In the genomic region with DNA sequence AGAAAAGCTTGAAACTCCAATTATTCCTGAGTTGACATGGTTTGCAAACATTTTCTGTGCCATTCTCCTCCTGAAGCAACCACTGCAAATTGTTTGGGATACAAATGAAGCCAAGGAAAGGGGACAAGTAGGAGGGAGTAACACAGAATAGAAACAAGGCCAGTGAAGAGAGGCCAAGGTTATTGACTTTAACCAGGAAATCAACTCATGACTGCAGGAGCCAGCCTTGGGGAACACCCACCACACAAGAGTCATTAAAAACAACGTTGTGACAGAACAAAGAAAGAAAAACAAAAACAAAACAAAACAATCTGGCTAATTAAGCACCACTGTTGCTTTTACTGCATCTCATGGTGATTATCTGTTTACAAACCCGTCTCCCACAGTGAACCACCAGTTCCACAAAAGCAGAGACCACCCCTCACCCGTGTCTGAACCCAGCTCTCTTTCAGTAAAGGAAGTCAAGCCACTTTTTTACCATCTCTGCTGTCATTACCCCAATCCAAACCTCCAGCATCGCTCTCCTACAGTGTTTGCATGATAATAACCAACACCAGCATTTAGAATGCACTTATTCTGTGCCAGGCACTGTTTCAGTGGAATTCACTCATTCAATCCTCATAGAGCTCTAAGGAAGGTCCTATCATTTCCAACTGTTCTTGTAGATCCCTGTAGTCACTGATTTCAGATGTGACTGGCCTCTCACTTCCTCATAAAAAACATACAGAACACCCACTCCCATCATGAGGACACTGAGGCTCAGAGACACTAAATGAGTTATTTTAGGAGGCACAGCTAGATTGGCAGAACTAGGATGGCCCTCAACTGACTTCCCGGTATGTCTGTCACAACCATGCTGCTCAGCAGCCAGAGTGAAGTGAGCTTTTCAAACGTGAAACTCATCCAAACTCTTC, we compare ENCODE assay signal across 23 cellular contexts. TPM values are rescaled to one million over a fixed set of nuclear protein-coding genes. Genes with fewer than 3 reads are reported as not detected.
DNase-seq lines count a peak whose midpoint lies in the region; ATAC-seq, FAIRE-seq and TF ChIP-seq lines count a peak whose summit lies in the region.
"Had no signal": no experiment of that assay in that cellular context is flagged by ENCODE, and none has a peak within 500 bp of the region (broad histone marks: within the 10 kb centered on the region; RNA-seq: fewer than 3 reads in every experiment).

No MANE protein-coding gene starts in this region.

- H2BK5ac ChIP-seq in mesenchymal stem cell (ENCODE audit: low read depth, low read length, poor library complexity, severe bottlenecking), result no peak overlapping the region

- H3K23ac ChIP-seq in mesenchymal stem cell (ENCODE audit: low read length in 2 of 2), result no peak overlapping the region

- intact Hi-C loops in dendritic cell treated with granulocyte-macrophage colony-stimulating factor and Interleukin-4, amounts not matched to agents 40 ng/mL and 50 ng/mL, for 4 days (cut with micrococcal nuclease), result loop anchor here (5.0 kb wide), 1 partner anchor 42 kb away; no protein-coding TSS in a partner anchor
- intact Hi-C loops in thyroid gland (cut with DNase I), result no loop called here
- intact Hi-C loops in CD4-positive, alpha-beta T cell (cut with DNase I, micrococcal nuclease), result loop anchor here in 1 of 2 experiments (10.0 kb wide), 1 partner anchor 439 kb away; no protein-coding TSS in a partner anchor

- H2AFZ ChIP-seq in mesenchymal stem cell (ENCODE audit: low read depth, low read length), result no peak overlapping the region

- H3K9me3 ChIP-seq in mesenchymal stem cell (ENCODE audit: control insufficient read depth, low read length) (no peaks in the 10 kb centered on the region), thyroid gland (no peaks in the 10 kb centered on the region)
- no peaks in the 10 kb centered on the region for H3K9me3 ChIP-seq in CD4-positive, alpha-beta T cell (ENCODE audit: control insufficient read depth, low read length)
- H3K9me3 ChIP-seq: heart right ventricle, pancreas had no signal

- CTCF ChIA-PET in CD4-positive, alpha-beta T cell (lab: Charles Lee), result interaction anchor here (1.6 kb wide), 1 partner anchor 14 kb away, joined by 3 read pairs; no protein-coding TSS in a partner anchor

- peaks cover 6% of the 10 kb centered on the region for H3K4me1 ChIP-seq in mesenchymal stem cell (ENCODE audit: control insufficient read depth, insufficient read depth, low read depth, low read length)
- H3K4me1 ChIP-seq in thyroid gland, result peaks cover 34 to 38% of the 10 kb centered on the region in 2 donors

- H2BK12ac ChIP-seq in mesenchymal stem cell (ENCODE audit: low read length in 2 of 2), result no peak overlapping the region

- no peak for ATAC-seq in CD4-positive, alpha-beta T cell (ENCODE audit: poor library complexity)
- ATAC-seq: heart right ventricle; stimulated activated naive B cell treated with anti-CD40 and anti-IgM and Interleukin-4, amounts not matched to agents 10 μg/mL and 1 μg/mL and 100 μg/mL, for 72 hours had no signal

- H3K4me1 Mint-ChIP-seq in dendritic cell treated with granulocyte-macrophage colony-stimulating factor and Interleukin-4, amounts not matched to agents 40 ng/mL and 50 ng/mL, for 4 days (ENCODE audit: low read depth), result peaks cover 24% of the 10 kb centered on the region
- peaks cover 4% of the 10 kb centered on the region for H3K4me1 Mint-ChIP-seq in CD4-positive, alpha-beta T cell (ENCODE audit: low read depth)

- POLR2A ChIA-PET in CD4-positive, alpha-beta T cell (lab: Charles Lee), result no interaction called here

- H3K36me3 Mint-ChIP-seq in dendritic cell treated with granulocyte-macrophage colony-stimulating factor and Interleukin-4, amounts not matched to agents 40 ng/mL and 50 ng/mL, for 4 days (ENCODE audit: low read depth), result no peaks in the 10 kb centered on the region
- H3K36me3 Mint-ChIP-seq in CD4-positive, alpha-beta T cell (ENCODE audit: low read depth), result no peaks in the 10 kb centered on the region
- H3K36me3 Mint-ChIP-seq: stimulated activated naive B cell treated with anti-CD40 and anti-IgM and Interleukin-4, amounts not matched to agents 10 μg/mL and 1 μg/mL and 100 μg/mL, for 72 hours had no signal

- H3K36me3 ChIP-seq in mesenchymal stem cell (ENCODE audit: control insufficient read depth in 1 of 2, insufficient read depth in 2 of 2, low read depth in 1 of 2, low read length in 2 of 2) (peaks cover 0 to 5% of the 10 kb centered on the region in 2 experiments), thyroid gland (no peaks in the 10 kb centered on the region)
- H3K36me3 ChIP-seq: heart right ventricle, pancreas had no signal

- H3K27me3 ChIP-seq in mesenchymal stem cell (ENCODE audit: control insufficient read depth in 1 of 2, insufficient read depth in 1 of 2, low read length in 2 of 2), result peaks cover 0 to 1% of the 10 kb centered on the region in 2 experiments
- H3K27me3 ChIP-seq in thyroid gland, result no peaks in the 10 kb centered on the region
- H3K27me3 ChIP-seq in CD4-positive, alpha-beta T cell (ENCODE audit: control insufficient read depth, insufficient read depth, low read length), result peaks cover 27% of the 10 kb centered on the region
- H3K27me3 ChIP-seq: pancreas had no signal

- no peak overlapping the region for H4K91ac ChIP-seq in mesenchymal stem cell (ENCODE audit: low read length)

- no peak overlapping the region for H3K14ac ChIP-seq in mesenchymal stem cell (ENCODE audit: low read length in 2 of 2)

- no peak overlapping the region for H2AK5ac ChIP-seq in mesenchymal stem cell (ENCODE audit: low read length, severe bottlenecking)

- no peak overlapping the region for H3K4me2 ChIP-seq in mesenchymal stem cell (ENCODE audit: low read length, poor library complexity, severe bottlenecking)

- peak overlapping the region; percentile 71 for H3K27ac Mint-ChIP-seq in dendritic cell treated with granulocyte-macrophage colony-stimulating factor and Interleukin-4, amounts not matched to agents 40 ng/mL and 50 ng/mL, for 4 days
- no peak overlapping the region for H3K27ac Mint-ChIP-seq in CD4-positive, alpha-beta T cell
- H3K27ac Mint-ChIP-seq: activated B cell treated with CpG ODN at 0.5 μM for 24 hours; stimulated activated naive B cell treated with anti-CD40 and anti-IgM and Interleukin-4, amounts not matched to agents 10 μg/mL and 1 μg/mL and 100 μg/mL, for 72 hours; T-helper 1 cell treated with Interleukin-12 subunit alpha and Interleukin-12 subunit beta and Interleukin-4 antibody, amounts not matched to agents 30 μg/mL and 1 μg/mL, for 36 hours had no signal

- no peak overlapping the region for H2BK15ac ChIP-seq in mesenchymal stem cell (ENCODE audit: low read depth, poor library complexity, severe bottlenecking)

- peak overlapping the region in 1 of 2 experiments; percentile 50 for H3K4me3 ChIP-seq in mesenchymal stem cell (ENCODE audit: insufficient read depth in 1 of 2, low read depth in 1 of 2, low read length in 2 of 2)
- H3K4me3 ChIP-seq in thyroid gland (replicated peaks in 1 of 3), result no peak overlapping the region
- H3K4me3 ChIP-seq: heart right ventricle, pancreas had no signal

- H3K18ac ChIP-seq in mesenchymal stem cell (ENCODE audit: low read depth in 1 of 2, low read length in 2 of 2), result no peak overlapping the region

- DNase-seq in DMS153 (lab: John Stamatoyannopoulos, UW), result peak; percentile 15
- DNase-seq in DMS153 treated with DMSO at 0.1 percent for 48 hours (lab: John Stamatoyannopoulos, UW; ENCODE audit: unreplicated experiment), result no peak
- DNase-seq in mesenchymal stem cell, result no peak
- DNase-seq in thyroid gland, result peak in 1 of 2 donors; percentile 47
- DNase-seq in HUDEP-2 (lab: John Stamatoyannopoulos, UW; ENCODE audit: unreplicated experiment in 76 of 76), result no peak
- DNase-seq in HTR-8/SVneo (ENCODE audit: insufficient read length, low spot score), result no peak
- DNase-seq in CD4-positive, alpha-beta T cell, result no peak
- DNase-seq: activated B cell treated with CpG ODN at 0.5 μM for 24 hours; activated CD8-positive, alpha-beta memory T cell treated with anti-CD3 and anti-CD28 coated beads for 24 hours; activated effector memory CD4-positive, alpha-beta T cell treated with Interleukin-2 at 50 U/mL for 16 hours; erythroblast; heart right ventricle; KBM-7; NCI-H1105 treated with DMSO at 0.1 percent for 48 hours; NK-92 treated with Interleukin-12 subunit alpha and Interleukin-12 subunit beta, amount 100 ng/mL, for 24 hours; pancreas; stimulated activated naive B cell treated with anti-CD40 and anti-IgM and Interleukin-4, amounts not matched to agents 10 μg/mL and 1 μg/mL and 100 μg/mL, for 72 hours had no signal

- 57% methylated on average over 6 of the region's 6 CpGs for WGBS in mesenchymal stem cell
- WGBS in thyroid gland, 2 donors, result 38 to 46% methylated on average over 6 of the region's 6 CpGs

- TF ChIP-seq POLR2A in thyroid gland (IDR thresholded peaks at IDR 0.05), result no peak

- H3K27me3 Mint-ChIP-seq in dendritic cell treated with granulocyte-macrophage colony-stimulating factor and Interleukin-4, amounts not matched to agents 40 ng/mL and 50 ng/mL, for 4 days, result peaks cover 41% of the 10 kb centered on the region
- peaks cover 44% of the 10 kb centered on the region for H3K27me3 Mint-ChIP-seq in CD4-positive, alpha-beta T cell

- no peak overlapping the region for H3K4ac ChIP-seq in mesenchymal stem cell (ENCODE audit: low read depth in 1 of 2, low read length in 2 of 2)

- H3K9me3 Mint-ChIP-seq in dendritic cell treated with granulocyte-macrophage colony-stimulating factor and Interleukin-4, amounts not matched to agents 40 ng/mL and 50 ng/mL, for 4 days, result no peaks in the 10 kb centered on the region
- H3K9me3 Mint-ChIP-seq in CD4-positive, alpha-beta T cell, result no peaks in the 10 kb centered on the region
- H3K9me3 Mint-ChIP-seq: activated B cell treated with CpG ODN at 0.5 μM for 24 hours; stimulated activated naive B cell treated with anti-CD40 and anti-IgM and Interleukin-4, amounts not matched to agents 10 μg/mL and 1 μg/mL and 100 μg/mL, for 72 hours; T-helper 1 cell treated with Interleukin-12 subunit alpha and Interleukin-12 subunit beta and Interleukin-4 antibody, amounts not matched to agents 30 μg/mL and 1 μg/mL, for 36 hours had no signal

- H4K8ac ChIP-seq in mesenchymal stem cell (ENCODE audit: low read length), result no peak overlapping the region

- TF ChIP-seq CTCF in thyroid gland (IDR thresholded peaks at IDR 0.05), result no peak
- TF ChIP-seq CTCF in CD4-positive, alpha-beta T cell (IDR thresholded peaks at IDR 0.05), result no peak

- no peak overlapping the region for H3K4me3 Mint-ChIP-seq in dendritic cell treated with granulocyte-macrophage colony-stimulating factor and Interleukin-4, amounts not matched to agents 40 ng/mL and 50 ng/mL, for 4 days
- H3K4me3 Mint-ChIP-seq in CD4-positive, alpha-beta T cell, result no peak overlapping the region
- H3K4me3 Mint-ChIP-seq: stimulated activated naive B cell treated with anti-CD40 and anti-IgM and Interleukin-4, amounts not matched to agents 10 μg/mL and 1 μg/mL and 100 μg/mL, for 72 hours; T-helper 1 cell treated with Interleukin-12 subunit alpha and Interleukin-12 subunit beta and Interleukin-4 antibody, amounts not matched to agents 30 μg/mL and 1 μg/mL, for 36 hours had no signal

- FAIRE-seq in HTR-8/SVneo (lab: Jason Lieb, UNC), result no peak
- FAIRE-seq: islet of Langerhans, pancreas had no signal

- H2BK120ac ChIP-seq in mesenchymal stem cell (ENCODE audit: low read depth, low read length), result no peak overlapping the region

- peaks cover 11% of the 10 kb centered on the region for H3K79me1 ChIP-seq in mesenchymal stem cell (replicated peaks; ENCODE audit: low read length, poor library complexity, severe bottlenecking)

- peak overlapping the region; percentile 53 for H3K9ac ChIP-seq in mesenchymal stem cell (ENCODE audit: low read length)

- H3K27ac ChIP-seq in mesenchymal stem cell (ENCODE audit: low read length, poor library complexity, severe bottlenecking) (no peak overlapping the region), thyroid gland (peak overlapping the region; percentile 81 to 96 (median 93))
- H3K27ac ChIP-seq in CD4-positive, alpha-beta T cell (ENCODE audit: low read depth, low read length), result no peak overlapping the region
- H3K27ac ChIP-seq: 22Rv1, C4-2B had no signal

RNA-seq across cellular contexts. Expression of a gene that starts 2.0 kb away (rescaled TPM):
- polyA plus RNA-seq in mesenchymal stem cell (2013, experiment 1 of 2), result 6.6 TPM
- 6.1 TPM for polyA plus RNA-seq in mesenchymal stem cell (2013, experiment 2 of 2)
- total RNA-seq in thyroid gland, result 10 to 100 TPM; 33.3 to 63.8 (median 50.9) TPM
- under 1 TPM in 1 of 2 experiments, not detected in 1; 0.22 TPM for total RNA-seq in CD4-positive, alpha-beta T cell

RNA-seq across cellular contexts. Expression of a gene that starts 16.7 kb away (rescaled TPM):
- 0.08 TPM for polyA plus RNA-seq in mesenchymal stem cell (2013, experiment 1 of 2)
- not detected for polyA plus RNA-seq in mesenchymal stem cell (2013, experiment 2 of 2)
- total RNA-seq in thyroid gland, result 10 to 100 TPM in 2 of 4 donors, 1 to 10 TPM in 2; 4.6 to 11.9 (median 9.0) TPM
- total RNA-seq in CD4-positive, alpha-beta T cell, result not detected
- total RNA-seq: Daoy had no signal

RNA-seq across cellular contexts. Expression of a gene that starts 20.9 kb away (rescaled TPM):
- 8.2 TPM for polyA plus RNA-seq in mesenchymal stem cell (2013, experiment 1 of 2)
- 7.4 TPM for polyA plus RNA-seq in mesenchymal stem cell (2013, experiment 2 of 2)
- 1 to 10 TPM in 2 of 4 donors, under 1 TPM in 2; 0.54 to 2.3 (median 1.5) TPM for total RNA-seq in thyroid gland
- total RNA-seq in CD4-positive, alpha-beta T cell, result not detected
- total RNA-seq: activated B cell treated with CpG ODN at 0.5 μM for 24 hours, Daoy had no signal

Comparison
In these comparisons a context has a peak if more than half of its experiments do, and no peak if none do; other contexts are left out.
1. H3K27ac ChIP-seq: peak in thyroid gland (3 of 3); none in mesenchymal stem cell (single experiment) and CD4-positive, alpha-beta T cell (single experiment).
2. RNA of a gene that starts 2.0 kb away (total RNA-seq): 33.3 to 63.8 TPM in thyroid gland; 0.22 TPM in CD4-positive, alpha-beta T cell; every median in the first group is over 10 times any median in the second.
3. RNA of a gene that starts 16.7 kb away (total RNA-seq): 4.6 to 11.9 TPM in thyroid gland; not detected in CD4-positive, alpha-beta T cell; every median in the first group is over 4 times any median in the second.